Comparison of ENCODE assay signal across 21 cellular contexts in the genomic region with DNA sequence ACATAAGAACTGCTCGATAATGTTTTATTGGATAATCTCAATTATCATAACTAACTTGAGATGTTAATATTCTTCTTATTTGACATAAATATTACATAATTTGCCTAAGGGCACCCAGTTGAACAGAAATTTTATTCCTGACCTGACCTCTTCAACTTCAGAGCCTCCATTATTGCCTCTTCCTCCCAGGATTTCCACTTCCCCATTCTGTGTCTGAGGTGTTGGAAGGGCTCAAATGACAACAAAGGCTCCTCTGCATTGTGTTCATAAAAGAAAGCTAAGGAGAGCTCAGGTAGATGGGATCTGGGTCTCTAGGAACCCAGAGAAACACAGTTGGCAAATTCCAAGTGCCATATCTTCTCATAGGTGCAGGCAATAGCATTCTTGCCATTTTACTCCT.
"Had no signal": no experiment of that assay in that cellular context is flagged by ENCODE, and none has a peak within 500 bp of the region (broad histone marks: within the 10 kb centered on the region; RNA-seq: fewer than 3 reads in every experiment).

No MANE protein-coding gene starts in this region.

- H3K36me3 ChIP-seq: colonic mucosa, gastroesophageal sphincter, heart left ventricle, neutrophil, pancreas, right lobe of liver, stomach, thyroid gland had no signal

- H3K4me2 ChIP-seq: hepatocyte had no signal

- DNase-seq: colonic mucosa; effector CD8-positive, alpha-beta T cell; heart left ventricle; kidney; mucosa of descending colon; naive B cell; pancreas; retina; right lobe of liver; small intestine; stimulated activated CD4-positive, alpha-beta T cell treated with anti-CD3 and anti-CD28 coated beads, Interleukin-15, amount 100 ng/mL, for 24 hours; stimulated activated CD4-positive, alpha-beta T cell treated with anti-CD3 and anti-CD28 coated beads, Interleukin-2, amount 100 ng/mL, for 48 hours; stimulated activated naive B cell treated with anti-CD40 and anti-IgM and Interleukin-4, amounts not matched to agents 10 μg/mL and 1 μg/mL and 100 μg/mL, for 72 hours; stomach; thyroid gland had no signal

- H3K9me3 ChIP-seq: colonic mucosa, gastroesophageal sphincter, mucosa of descending colon, neutrophil, pancreas, right lobe of liver, stomach, thyroid gland had no signal

- H2AFZ ChIP-seq: hepatocyte had no signal

- ATAC-seq: gastroesophageal sphincter; heart left ventricle; left lobe of liver; mucosa of descending colon; pancreas; stimulated activated naive B cell treated with anti-CD40 and anti-IgM and Interleukin-4, amounts not matched to agents 10 μg/mL and 1 μg/mL and 100 μg/mL, for 72 hours had no signal

- H3K27ac ChIP-seq: colonic mucosa, epithelial cell of prostate, gastroesophageal sphincter, heart left ventricle, hepatocyte, neutrophil, pancreas, right lobe of liver, stomach, thyroid gland had no signal

- H3K4me3 ChIP-seq: colonic mucosa, gastroesophageal sphincter, heart left ventricle, hepatocyte, lung, mucosa of descending colon, pancreas, right lobe of liver, stomach, thyroid gland had no signal

- H3K4me1 ChIP-seq: colonic mucosa, pancreas, right lobe of liver had no signal

- H3K27me3 ChIP-seq: colonic mucosa, gastroesophageal sphincter, hepatocyte, neutrophil, pancreas, right lobe of liver, stomach, thyroid gland had no signal

- H3K79me2 ChIP-seq: hepatocyte had no signal
